1 cellular context compared by ENCODE assay signal in genomic region chr11:94493443-94494199, GRCh38.
TF ChIP-seq lines count a peak whose summit lies in the region.

TSS of gene ANKRD49 (plus strand) at chr11:94493984. CDS start at chr11:94496694, 2,710 bp downstream.
TSS of gene MRE11 (minus strand) at chr11:94493844. CDS start at chr11:94492801, 1,043 bp downstream.

TF ChIP-seq in GM23338, 12 proteins besides CTCF, POLR2A, EP300 and RAD21:
- TF ChIP-seq NANOG (IDR thresholded peaks at IDR 0.05; ENCODE audit: borderline replicate concordance) (no peak), POLR2AphosphoS5 (IDR thresholded peaks at IDR 0.05; ENCODE audit: low read depth) (peak; percentile 72), CREB1 (CRISPR knock-in tag; IDR thresholded peaks at IDR 0.05; ENCODE audit: low read depth) (peak; percentile 46; the same call in 1 of the 2 replicates)
